Comparison of ENCODE assay signal across 12 cellular contexts in genomic region chr3:149609595-149609994, GRCh38. TPM values are rescaled to one million over a fixed set of nuclear protein-coding genes. Genes with fewer than 3 reads are reported as not detected.
DNase-seq lines count a peak whose midpoint lies in the region; ATAC-seq, FAIRE-seq and TF ChIP-seq lines count a peak whose summit lies in the region.
"Had no signal": no experiment of that assay in that cellular context is flagged by ENCODE, and none has a peak within 500 bp of the region (broad histone marks: within the 10 kb centered on the region; RNA-seq: fewer than 3 reads in every experiment).

No MANE protein-coding gene starts in this region.

- H3K79me2 ChIP-seq in smooth muscle cell (ENCODE audit: low read depth), result peaks cover 99% of the 10 kb centered on the region
- H3K79me2 ChIP-seq in H9 (ENCODE audit: insufficient read depth, low read length), result peaks cover under 1% of the 10 kb centered on the region; the same call in 1 of the 2 replicates

- H2AFZ ChIP-seq in smooth muscle cell (ENCODE audit: low read depth) (no peak overlapping the region), H9 (ENCODE audit: low read length) (no peak overlapping the region)

- H2BK15ac ChIP-seq in H9 (ENCODE audit: low read depth, low read length), result no peak overlapping the region

- no peak overlapping the region for H2BK120ac ChIP-seq in H9 (ENCODE audit: low read depth, low read length, poor library complexity, severe bottlenecking)

- H3K36me3 ChIP-seq in smooth muscle cell (ENCODE audit: low read depth), result no peaks in the 10 kb centered on the region

- WGBS in smooth muscle cell (ENCODE audit: low lambda C conversion rate), result 68% methylated on average over 4 of the region's 4 CpGs
- WGBS in H9 (ENCODE audit: extremely low coverage, insufficient read length, low lambda C conversion rate), result no CpG with 5 or more reads among the region's 4 CpGs

- H3K27me3 ChIP-seq in smooth muscle cell (ENCODE audit: low read depth) (no peaks in the 10 kb centered on the region), H9 (ENCODE audit: insufficient read depth, low read length) (no peaks in the 10 kb centered on the region; the same call in 1 of the 2 replicates)

- no peak overlapping the region for H3T11ph ChIP-seq in H9 (ENCODE audit: low read length)

- ATAC-seq in GM19328 (IDR thresholded peaks at IDR 0.05; ENCODE audit: unreplicated experiment), result peak; percentile 81
- peak; percentile 77 for ATAC-seq in HG02840 (IDR thresholded peaks at IDR 0.05; ENCODE audit: low FRiP score, unreplicated experiment)

- no peak overlapping the region for H3K27ac Mint-ChIP-seq in H9
- H3K27ac Mint-ChIP-seq: activated CD4-positive, alpha-beta T cell treated with anti-CD3 and anti-CD28 coated beads, Interleukin-2, amount 10 ng/mL, durations not matched to agents 7 days and 5 days had no signal

- no peak overlapping the region for H3K14ac ChIP-seq in H9 (ENCODE audit: insufficient read depth, low read length)

- H4K91ac ChIP-seq in H9 (ENCODE audit: insufficient read length, low read depth, low read length), result no peak overlapping the region

- no peak overlapping the region for H2BK20ac ChIP-seq in H9 (ENCODE audit: low read depth, low read length, poor library complexity, severe bottlenecking)

- no peaks in the 10 kb centered on the region for H3K36me3 Mint-ChIP-seq in H9 (ENCODE audit: insufficient read depth in 1 of 3, low read depth in 3 of 3)

- H2BK12ac ChIP-seq in H9 (ENCODE audit: insufficient read length, low read depth, low read length), result no peak overlapping the region

- H3K23me2 ChIP-seq in H9 (ENCODE audit: insufficient read length, low read depth, low read length, poor library complexity, severe bottlenecking), result no peaks in the 10 kb centered on the region

- H3K9me3 ChIP-seq in smooth muscle cell (replicated peaks; ENCODE audit: low read depth) (no peaks in the 10 kb centered on the region), H9 (ENCODE audit: control insufficient read depth, low read depth, low read length) (no peaks in the 10 kb centered on the region)

- H3K9ac ChIP-seq in smooth muscle cell (ENCODE audit: low read depth) (no peak overlapping the region), H9 (ENCODE audit: extremely low read depth, insufficient read length, low read length) (no peak overlapping the region)

- DNase-seq in RCC 7860 (ENCODE audit: low spot score), result no peak
- DNase-seq in smooth muscle cell (lab: John Stamatoyannopoulos, UW; ENCODE audit: unreplicated experiment), result no peak
- no peak for DNase-seq in retina
- DNase-seq in NCI-H1092 treated with DMSO at 0.1 percent for 48 hours (lab: John Stamatoyannopoulos, UW), result no peak
- DNase-seq in NCI-H446 treated with DMSO at 0.1 percent for 48 hours (lab: John Stamatoyannopoulos, UW), result no peak
- no peak for DNase-seq in H9
- DNase-seq: activated CD4-positive, alpha-beta T cell treated with anti-CD3 and anti-CD28 coated beads, Interleukin-2, amount 10 ng/mL, durations not matched to agents 7 days and 5 days; stimulated activated CD4-positive, alpha-beta T cell treated with anti-CD3 and anti-CD28 coated beads, Interleukin-4, amount 100 ng/mL, for 24 hours had no signal

- no peak overlapping the region for H3K4me3 ChIP-seq in smooth muscle cell

- no peak overlapping the region for H2BK5ac ChIP-seq in H9 (ENCODE audit: insufficient read length, low read length)

- H3K27ac ChIP-seq in smooth muscle cell (ENCODE audit: low read depth), result peak overlapping the region; percentile 47
- H3K27ac ChIP-seq in H9 (ENCODE audit: insufficient read length, low read depth, low read length), result no peak overlapping the region

- H3K23ac ChIP-seq in H9 (ENCODE audit: insufficient read length, low read depth, low read length), result no peak overlapping the region

- no peaks in the 10 kb centered on the region for H3K79me1 ChIP-seq in H9 (ENCODE audit: insufficient read depth, low read depth, low read length, poor library complexity, severe bottlenecking)

- no peak overlapping the region for H2AK5ac ChIP-seq in H9 (ENCODE audit: insufficient read length, low read length)

- H4K20me1 ChIP-seq in smooth muscle cell (ENCODE audit: low read depth), result peaks cover 56% of the 10 kb centered on the region
- no peaks in the 10 kb centered on the region for H4K20me1 ChIP-seq in H9 (ENCODE audit: control insufficient read depth, insufficient read depth, insufficient read length)

- H4K5ac ChIP-seq in H9 (ENCODE audit: insufficient read length, low read depth, low read length), result no peak overlapping the region

- H3K4me3 Mint-ChIP-seq in H9, result no peak overlapping the region
- H3K4me3 Mint-ChIP-seq: activated CD4-positive, alpha-beta T cell treated with anti-CD3 and anti-CD28 coated beads, Interleukin-2, amount 10 ng/mL, durations not matched to agents 7 days and 5 days; central memory CD8-positive, alpha-beta T cell had no signal

- peaks cover 22% of the 10 kb centered on the region for H3K4me1 ChIP-seq in smooth muscle cell (ENCODE audit: low read depth)
- H3K4me1 ChIP-seq in H9 (ENCODE audit: insufficient read depth, low read length), result peaks cover 4% of the 10 kb centered on the region; the same call in 1 of the 2 replicates

- no peak overlapping the region for H3K56ac ChIP-seq in H9 (ENCODE audit: insufficient read length, low read depth, low read length)

- peaks cover 17% of the 10 kb centered on the region for H3F3A ChIP-seq in smooth muscle cell (ENCODE audit: low read depth)

- H4K8ac ChIP-seq in H9 (replicated peaks; ENCODE audit: insufficient read length, low read depth, low read length), result no peak overlapping the region

- H3K27me3 Mint-ChIP-seq in H9 (ENCODE audit: low read depth), result no peaks in the 10 kb centered on the region
- H3K27me3 Mint-ChIP-seq: central memory CD8-positive, alpha-beta T cell had no signal

- H3K4me2 ChIP-seq in smooth muscle cell (no peak overlapping the region), H9 (ENCODE audit: insufficient read depth, insufficient read length, low read length) (no peak overlapping the region)

- peaks cover 22 to 27% of the 10 kb centered on the region in 2 experiments for H3K4me1 Mint-ChIP-seq in H9
- H3K4me1 Mint-ChIP-seq: activated CD4-positive, alpha-beta T cell treated with anti-CD3 and anti-CD28 coated beads, Interleukin-2, amount 10 ng/mL, durations not matched to agents 7 days and 5 days; central memory CD8-positive, alpha-beta T cell had no signal

- no peak for TF ChIP-seq CTCF in smooth muscle cell (IDR thresholded peaks at IDR 0.05; ENCODE audit: borderline replicate concordance, insufficient read depth, poor library complexity, severe bottlenecking)
- TF ChIP-seq CTCF in H9 (conservative IDR thresholded peaks at IDR 0.05), result no peak

- no peak overlapping the region for H3K4ac ChIP-seq in H9 (ENCODE audit: low read depth, low read length)

- H3K18ac ChIP-seq in H9 (ENCODE audit: insufficient read length, low read depth, low read length), result no peak overlapping the region

- peak; percentile 51 for FAIRE-seq in RCC 7860 (lab: Jason Lieb, UNC)
- FAIRE-seq: islet of Langerhans had no signal

- H3K9me3 Mint-ChIP-seq in H9, result no peaks in the 10 kb centered on the region
- H3K9me3 Mint-ChIP-seq: activated CD4-positive, alpha-beta T cell treated with anti-CD3 and anti-CD28 coated beads, Interleukin-2, amount 10 ng/mL, durations not matched to agents 7 days and 5 days; central memory CD8-positive, alpha-beta T cell had no signal

RNA-seq across cellular contexts. Expression of gene WWTR1, which starts 48.2 kb away (rescaled TPM):
- total RNA-seq in smooth muscle cell (54.3 and 55.6 TPM in 2 replicates), H9 (2021) (24.4 and 24.8 TPM in 2 replicates)
- 38.4 and 43.7 TPM in 2 replicates for polyA plus RNA-seq in smooth muscle cell
